ENCODE assay signal across 6 cellular contexts in the genomic region with DNA sequence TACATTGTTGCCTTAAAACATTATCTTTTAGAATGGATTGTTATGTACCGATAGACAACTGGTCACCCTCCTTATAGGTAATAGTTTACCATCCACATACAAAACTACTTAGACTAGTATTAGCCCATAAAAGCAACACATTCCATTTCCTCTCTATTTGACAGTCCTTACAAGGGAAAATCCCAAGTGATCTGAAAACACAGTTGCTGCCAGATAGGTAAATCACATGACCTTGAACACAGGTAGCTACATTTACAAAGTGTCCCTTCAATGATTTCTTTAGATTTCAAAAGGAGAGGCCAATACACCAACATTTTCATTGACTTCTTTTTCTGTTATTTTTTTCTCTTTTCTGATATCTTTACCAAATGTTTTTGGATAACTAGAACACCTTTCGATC.
"Had no signal": no experiment of that assay in that cellular context is flagged by ENCODE, and none has a peak within 500 bp of the region (broad histone marks: within the 10 kb centered on the region; RNA-seq: fewer than 3 reads in every experiment).

No MANE protein-coding gene starts in this region.

- FAIRE-seq: HepG2, HTR-8/SVneo had no signal

- H3K27ac ChIP-seq: HL-60 had no signal

- ATAC-seq: HepG2 had no signal

- DNase-seq: IMR-90, KBM-7, KG1 had no signal
